22 cellular contexts compared by ENCODE assay signal in genomic region chr3:162764672-162765071, GRCh38.
DNase-seq lines count a peak whose midpoint lies in the region; ATAC-seq, FAIRE-seq and TF ChIP-seq lines count a peak whose summit lies in the region.
"Had no signal": no experiment of that assay in that cellular context is flagged by ENCODE, and none has a peak within 500 bp of the region (broad histone marks: within the 10 kb centered on the region; RNA-seq: fewer than 3 reads in every experiment).

No MANE protein-coding gene starts in this region.

- no peak for TF ChIP-seq POLR2A in A549 (IDR thresholded peaks at IDR 0.05; ENCODE audit: low read length)

- no peak overlapping the region for H3K27ac ChIP-seq in A549
- H3K27ac ChIP-seq: C4-2B, HL-60 had no signal

- TF ChIP-seq RAD21 in A549 (conservative IDR thresholded peaks at IDR 0.05 in 1 of 2, IDR thresholded peaks at IDR 0.05 in 1 of 2), result no peak

- H3K9me3 ChIP-seq in A549, result peaks cover 8% of the 10 kb centered on the region; the same call in 1 of the 3 replicates

- WGBS in A549 (ENCODE audit: missing lambda C conversion rate), result 2% methylated on average over 1 of the region's 1 CpG

- TF ChIP-seq CTCF in A549 (IDR thresholded peaks at IDR 0.05), result no peak

- peak overlapping the region; percentile 22; the same call in 2 of the 3 replicates for H3K4me2 ChIP-seq in A549

- FAIRE-seq in A549 (lab: Jason Lieb, UNC) (peak; percentile 46), RCC 7860 (lab: Jason Lieb, UNC) (peak; percentile 97)
- FAIRE-seq: GM12878, K562 had no signal

- H3K4me1 ChIP-seq in A549, result 0 out of 3 replicates have a peak, but pooled peaks cover 6% of the 10 kb centered on the region

- DNase-seq in A549 (ENCODE audit: low read depth in 1 of 2, low spot score in 1 of 2) (peak in 1 of 2 experiments; percentile 18), RCC 7860 (ENCODE audit: low spot score) (peak; percentile 68), dermis blood vessel endothelial cell (peak; percentile 1), iris pigment epithelial cell (ENCODE audit: low read depth) (peak; percentile 9), epidermal melanocyte (ENCODE audit: insufficient read length, low spot score) (no peak), NCI-H82 (lab: John Stamatoyannopoulos, UW) (no peak), LoVo (ENCODE audit: low spot score) (no peak)
- DNase-seq: 8988T, COR-L47, DMS53, NCI-H1048, NCI-H1694, NCI-H2107, NCI-H226, NCI-H526, SHP77 treated with DMSO at 0.1 percent for 48 hours had no signal

- CTCF ChIA-PET in A549 (lab: Yijun Ruan, JAX), result no interaction called here

- no peak overlapping the region for H3K4me3 ChIP-seq in A549
- H3K4me3 ChIP-seq: GM12878, K562 had no signal

- POLR2A ChIA-PET in A549 (lab: Yijun Ruan, JAX), result no interaction called here

- ATAC-seq in A549 (peak in 1 of 2 experiments; percentile 42; a peak in 3 of 6 replicates), GM19023 (IDR thresholded peaks at IDR 0.05; ENCODE audit: unreplicated experiment) (no peak)
- ATAC-seq: GM12878, K562, Panc1 had no signal

- no peak for TF ChIP-seq EP300 in A549 (IDR thresholded peaks at IDR 0.05)

TF ChIP-seq in A549, 52 proteins besides CTCF, POLR2A, EP300 and RAD21:
- no peak for TF ChIP-seq JUNB (IDR thresholded peaks at IDR 0.05)
- TF ChIP-seq GATA3 (IDR thresholded peaks at IDR 0.05; ENCODE audit: borderline replicate concordance), result 0 out of 2 replicates have a peak, but pooled peaks have one; percentile 19

Comparison
In these comparisons a context has a peak if more than half of its experiments do, and no peak if none do; other contexts are left out.
1. DNase-seq: peak in RCC 7860 (single experiment), dermis blood vessel endothelial cell (single experiment) and iris pigment epithelial cell (single experiment); none in epidermal melanocyte (single experiment), NCI-H82 (single experiment) and LoVo (single experiment).